In genomic region chr11:69939551-69940245, GRCh38 we compare ENCODE assay signal across 11 cellular contexts.
DNase-seq lines count a peak whose midpoint lies in the region; TF ChIP-seq lines count a peak whose summit lies in the region.
"Had no signal": no experiment of that assay in that cellular context is flagged by ENCODE, and none has a peak within 500 bp of the region (broad histone marks: within the 10 kb centered on the region; RNA-seq: fewer than 3 reads in every experiment).

No MANE protein-coding gene starts in this region.

- peak overlapping the region; percentile 43 for H3K4me2 ChIP-seq in osteoblast (ENCODE audit: insufficient read depth, low read length)

- H3K27me3 ChIP-seq in adrenal gland (no peaks in the 10 kb centered on the region), osteoblast (ENCODE audit: insufficient read depth, low read length) (peaks cover 19% of the 10 kb centered on the region)
- H3K27me3 ChIP-seq in CD4-positive, alpha-beta memory T cell (ENCODE audit: insufficient read depth, low read length): no peaks in the 10 kb centered on the region

- H3K27ac Mint-ChIP-seq in CD4-positive, alpha-beta memory T cell: no peak overlapping the region

- 50 to 62% (median 60%) methylated on average over 12 to 28 of the region's 28 CpGs for WGBS in adrenal gland, 4 donors

- H3K9me3 Mint-ChIP-seq in CD4-positive, alpha-beta memory T cell: peaks cover 0 to 12% (median 2%) of the 10 kb centered on the region in 8 donors

- TF ChIP-seq POLR2A in adrenal gland (IDR thresholded peaks at IDR 0.05) (no peak), erythroblast (IDR thresholded peaks at IDR 0.05; ENCODE audit: low read length) (no peak)

- no peak for TF ChIP-seq CTCF in adrenal gland (IDR thresholded peaks at IDR 0.05)
- no peak for TF ChIP-seq CTCF in osteoblast (IDR thresholded peaks at IDR 0.05; ENCODE audit: extremely low read depth, low read depth, low read length)

- CTCF ChIA-PET in CD4-positive, alpha-beta memory T cell (lab: Charles Lee; ENCODE audit: partially characterized antibody): no interaction called here

- H3K36me3 ChIP-seq in adrenal gland (replicated peaks in 1 of 2) (no peaks in the 10 kb centered on the region), osteoblast (ENCODE audit: insufficient read depth, low read length) (no peaks in the 10 kb centered on the region)
- H3K36me3 ChIP-seq in CD4-positive, alpha-beta memory T cell (ENCODE audit: insufficient read depth, low read length): no peaks in the 10 kb centered on the region

- peak in 5 of 7 donors; percentile 35 to 71 (median 43) for DNase-seq in adrenal gland
- DNase-seq in cardiac septum (ENCODE audit: low spot score): peak; percentile 87
- DNase-seq in osteoblast (ENCODE audit: insufficient read length, low spot score, missing footprints): peak; percentile 83
- peak; percentile 63 for DNase-seq in ureter (ENCODE audit: low spot score)
- no peak for DNase-seq in NCI-H1105 (lab: John Stamatoyannopoulos, UW)
- no peak for DNase-seq in CD4-positive, alpha-beta memory T cell
- no peak for DNase-seq in erythroblast (lab: John Stamatoyannopoulos, UW)
- DNase-seq: activated T-cell treated with anti-CD3 and anti-CD28 coated beads, Interleukin-2, amount 50 U/mL, for 1 hour; cortex of kidney; NCI-H1930; OCI-M1 had no signal

- peak overlapping the region; percentile 41 for H2AFZ ChIP-seq in osteoblast (ENCODE audit: low read length)

- no peaks in the 10 kb centered on the region for H3K4me1 ChIP-seq in adrenal gland (replicated peaks in 1 of 2)
- no peaks in the 10 kb centered on the region for H3K4me1 ChIP-seq in osteoblast (ENCODE audit: insufficient read depth, low read length)
- no peaks in the 10 kb centered on the region for H3K4me1 ChIP-seq in CD4-positive, alpha-beta memory T cell (ENCODE audit: insufficient read depth, low read length)

- H3K27me3 Mint-ChIP-seq in CD4-positive, alpha-beta memory T cell: peaks cover 10 to 24% of the 10 kb centered on the region in 2 donors

- no peaks in the 10 kb centered on the region for H3K4me1 Mint-ChIP-seq in CD4-positive, alpha-beta memory T cell

- no peaks in the 10 kb centered on the region for H3K79me2 ChIP-seq in osteoblast (ENCODE audit: insufficient read depth, low read length)

- no peaks in the 10 kb centered on the region for H4K20me1 ChIP-seq in osteoblast (ENCODE audit: insufficient read depth, low read length)

- no peaks in the 10 kb centered on the region for H3K36me3 Mint-ChIP-seq in CD4-positive, alpha-beta memory T cell

- intact Hi-C loops in adrenal gland (cut with DNase I): no loop called here
- intact Hi-C loops in cardiac septum (cut with DNase I): loop anchor here (5.0 kb wide), 1 partner anchor 143 kb away; no protein-coding TSS in a partner anchor
- intact Hi-C loops in CD4-positive, alpha-beta memory T cell (cut with micrococcal nuclease): no loop called here

- POLR2A ChIA-PET in CD4-positive, alpha-beta memory T cell (lab: Charles Lee; ENCODE audit: partially characterized antibody): no interaction called here

- no peak overlapping the region for H3K4me3 Mint-ChIP-seq in CD4-positive, alpha-beta memory T cell

- peak overlapping the region in 3 of 5 donors; percentile 45 to 89 (median 72) for H3K27ac ChIP-seq in adrenal gland
- no peak overlapping the region for H3K27ac ChIP-seq in osteoblast (ENCODE audit: low read depth, low read length)
- H3K27ac ChIP-seq in CD4-positive, alpha-beta memory T cell (ENCODE audit: low read depth, low read length): no peak overlapping the region

- no peak overlapping the region for H3K4me3 ChIP-seq in adrenal gland
- no peak overlapping the region for H3K4me3 ChIP-seq in osteoblast (ENCODE audit: insufficient read depth, low read length)
- H3K4me3 ChIP-seq in CD4-positive, alpha-beta memory T cell (ENCODE audit: low read length in 2 of 2): no peak overlapping the region

- H3K9me3 ChIP-seq in adrenal gland (replicated peaks in 1 of 3): no peaks in the 10 kb centered on the region
- no peaks in the 10 kb centered on the region for H3K9me3 ChIP-seq in osteoblast (ENCODE audit: low read depth, low read length)
- H3K9me3 ChIP-seq in CD4-positive, alpha-beta memory T cell (ENCODE audit: control insufficient read depth in 1 of 2, low read length in 2 of 2): no peaks in the 10 kb centered on the region

Comparison
In these comparisons a context has a peak if more than half of its experiments do, and no peak if none do; other contexts are left out.
1. DNase-seq: peak in adrenal gland (5 of 7), cardiac septum (single experiment), osteoblast (single experiment) and ureter (single experiment); none in NCI-H1105 (single experiment), CD4-positive, alpha-beta memory T cell (0 of 5) and erythroblast (0 of 2).
2. H3K27ac ChIP-seq: peak in adrenal gland (3 of 5); none in osteoblast (single experiment) and CD4-positive, alpha-beta memory T cell (single experiment).